In the genomic region with DNA sequence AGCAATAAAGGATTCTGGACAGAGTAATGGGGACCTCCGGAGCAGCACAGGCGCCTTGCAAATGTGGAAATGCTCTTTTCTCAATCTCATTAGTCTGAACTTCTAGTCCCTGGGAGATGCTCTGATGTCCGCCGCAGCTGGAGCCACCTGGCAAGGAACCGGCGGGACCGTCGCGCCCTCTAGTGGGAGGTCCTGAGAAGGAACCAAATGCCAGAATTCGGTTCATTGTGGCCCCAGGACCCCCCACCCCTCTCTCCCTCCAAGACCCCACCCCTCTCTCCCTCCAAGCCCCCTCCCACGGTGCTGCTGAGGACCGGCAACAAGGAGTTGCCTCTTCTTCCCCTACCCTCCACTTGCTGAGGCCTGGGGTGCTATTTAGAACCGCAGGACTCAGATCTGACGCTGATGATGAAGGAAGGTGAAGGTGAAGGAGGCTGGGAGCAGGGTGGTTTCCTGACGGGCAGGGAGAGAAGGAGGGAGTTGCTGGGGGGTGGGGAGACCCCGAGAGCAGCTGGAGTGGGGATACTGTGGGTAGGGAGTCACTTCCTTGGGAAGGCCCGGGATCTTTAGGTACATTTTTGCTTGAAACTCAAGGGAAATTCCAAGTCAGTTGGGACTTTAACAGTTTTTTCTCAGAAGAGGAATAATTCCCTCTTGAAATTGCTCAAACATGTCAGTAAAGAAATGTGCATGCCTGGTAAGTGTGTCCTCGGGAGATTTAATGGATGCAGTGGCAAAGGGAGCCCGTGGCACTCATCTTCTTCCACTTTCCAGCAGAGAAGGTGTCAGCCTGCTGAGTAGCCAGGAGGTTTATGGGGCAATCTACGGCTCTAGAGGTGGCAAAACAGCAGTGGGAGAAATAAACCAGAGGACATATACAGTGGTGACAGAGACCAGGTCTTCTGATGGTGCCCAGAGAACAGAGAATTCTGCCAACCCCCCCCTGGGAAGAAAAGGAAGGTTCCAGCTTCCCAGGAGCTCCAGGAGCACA, we compare ENCODE assay signal across 8 cellular contexts.
A peak's percentile ranks its signal among the peaks of the same experiment; 100 is the strongest.
DNase-seq lines count a peak whose midpoint lies in the region; ATAC-seq and TF ChIP-seq lines count a peak whose summit lies in the region.

No MANE protein-coding gene starts in this region.

- TF ChIP-seq CTCF in GM12875 (IDR thresholded peaks at IDR 0.05; ENCODE audit: borderline replicate concordance, insufficient read depth, low read depth, low read length) (peak; percentile 85), WI38 (IDR thresholded peaks at IDR 0.05; ENCODE audit: low read depth, low read length) (peak; percentile 54), cardiac fibroblast (IDR thresholded peaks at IDR 0.05; ENCODE audit: low read depth, low read length) (peak; percentile 84)

- DNase-seq in NCI-H2029 (lab: John Stamatoyannopoulos, UW): peak; percentile 52
- DNase-seq in cardiac fibroblast (ENCODE audit: low read depth in 2 of 2): peak; percentile 59 to 66
- peak; percentile 28 for DNase-seq in kidney glomerular epithelial cell (lab: John Stamatoyannopoulos, UW)
- peak; percentile 67 for DNase-seq in stimulated activated CD4-positive, alpha-beta T cell treated with anti-CD3 and anti-CD28 coated beads, Interleukin-4, amount 100 ng/mL, for 1 hour

- no peak for ATAC-seq in HG02870 (IDR thresholded peaks at IDR 0.05; ENCODE audit: unreplicated experiment)
- ATAC-seq in HG03095 (IDR thresholded peaks at IDR 0.05; ENCODE audit: unreplicated experiment): no peak

- H3K4me3 ChIP-seq in GM12875 (ENCODE audit: low read depth, low read length) (no peak overlapping the region), WI38 (ENCODE audit: low read depth, low read length) (no peak overlapping the region), cardiac fibroblast (replicated peaks in 1 of 2; ENCODE audit: low read depth in 2 of 2, low read length in 2 of 2) (no peak overlapping the region)
